13 cellular contexts compared by ENCODE assay signal in genomic region chr7:104230606-104231005, GRCh38. TPM values are rescaled to one million over a fixed set of nuclear protein-coding genes. Genes with fewer than 3 reads are reported as not detected.
A peak's percentile ranks its signal among the peaks of the same experiment; 100 is the strongest.
DNase-seq lines count a peak whose midpoint lies in the region; ATAC-seq, FAIRE-seq and TF ChIP-seq lines count a peak whose summit lies in the region.
"Had no signal": no experiment of that assay in that cellular context is flagged by ENCODE, and none has a peak within 500 bp of the region (broad histone marks: within the 10 kb centered on the region; RNA-seq: fewer than 3 reads in every experiment).

No MANE protein-coding gene starts in this region.

- H3K79me1 ChIP-seq in H1 (ENCODE audit: low read depth, low read length) = no peaks in the 10 kb centered on the region

- H4K5ac ChIP-seq in H1 (ENCODE audit: insufficient read length, low read depth, low read length) = no peak overlapping the region

- no peaks in the 10 kb centered on the region for H3K79me2 ChIP-seq in H1 (ENCODE audit: control insufficient read depth in 1 of 2, insufficient read depth in 2 of 2, low read length in 2 of 2)

- H3K18ac ChIP-seq in H1 (ENCODE audit: extremely low read depth, low read length) = no peak overlapping the region

- no peak overlapping the region for H2BK15ac ChIP-seq in H1 (ENCODE audit: low read length)

- ATAC-seq in GM19035 (IDR thresholded peaks at IDR 0.05; ENCODE audit: unreplicated experiment) = no peak
- ATAC-seq in upper lobe of left lung (ENCODE audit: low FRiP score in 2 of 2) = no peak

- H3K36me3 ChIP-seq in H1 (ENCODE audit: control insufficient read depth in 2 of 4, insufficient read depth in 4 of 4, low read length in 3 of 4) (no peaks in the 10 kb centered on the region), upper lobe of left lung (no peaks in the 10 kb centered on the region)
- H3K36me3 ChIP-seq: gastroesophageal sphincter, left ventricle myocardium inferior, ovary had no signal

- no peak overlapping the region for H2BK12ac ChIP-seq in H1 (ENCODE audit: low read depth, low read length)

- TF ChIP-seq RAD21 in H1 (IDR thresholded peaks at IDR 0.05 in 1 of 2, conservative IDR thresholded peaks at IDR 0.05 in 1 of 2; ENCODE audit: low read depth in 2 of 2, low read length in 2 of 2) = no peak

- TF ChIP-seq POLR2A in H1 (IDR thresholded peaks at IDR 0.05; ENCODE audit: control extremely low read depth in 1 of 2, low read depth in 2 of 2, low read length in 2 of 2) (no peak), upper lobe of left lung (IDR thresholded peaks at IDR 0.05) (no peak)

- TF ChIP-seq CTCF in H1 (IDR thresholded peaks at IDR 0.05; ENCODE audit: control extremely low read depth in 1 of 3, insufficient read depth in 1 of 3, low read depth in 1 of 3, low read length in 3 of 3) = no peak
- no peak for TF ChIP-seq CTCF in coronary artery (IDR thresholded peaks at IDR 0.05)
- TF ChIP-seq CTCF in upper lobe of left lung (IDR thresholded peaks at IDR 0.05) = no peak

- no peak overlapping the region for H2BK5ac ChIP-seq in H1 (ENCODE audit: low read depth, low read length)

- CTCF ChIA-PET in H1 (lab: Charles Lee; ENCODE audit: partially characterized antibody) = interaction anchor here (0.7 to 2.4 kb wide), 12 partner anchors 10 to 622 kb away, joined by 3 to 21 read pairs (median 4); no protein-coding TSS in a partner anchor

- H4K8ac ChIP-seq in H1 (ENCODE audit: extremely low read depth, insufficient read depth, low read length) = no peak overlapping the region

- H3K4me2 ChIP-seq in H1 (ENCODE audit: insufficient read depth in 1 of 2, low read depth in 2 of 2, low read length in 2 of 2) = 0 out of 4 replicates have a peak overlapping the region, but pooled peaks of 1 of the 2 experiments have one; percentile 36

- H3K27ac ChIP-seq in H1 (ENCODE audit: low read depth, low read length) = no peak overlapping the region
- no peak overlapping the region for H3K27ac ChIP-seq in coronary artery
- no peak overlapping the region for H3K27ac ChIP-seq in upper lobe of left lung
- H3K27ac ChIP-seq: gastroesophageal sphincter, left ventricle myocardium inferior, ovary had no signal

- peak; percentile 66 for DNase-seq in COR-L47 (lab: John Stamatoyannopoulos, UW)
- peak; percentile 89 for DNase-seq in NCI-H1092 treated with DMSO at 0.1 percent for 48 hours (lab: John Stamatoyannopoulos, UW)
- DNase-seq in NCI-H69 (lab: John Stamatoyannopoulos, UW) = peak; percentile 77
- no peak for DNase-seq in H1 (ENCODE audit: low read depth in 1 of 2, low spot score in 2 of 2)
- no peak for DNase-seq in coronary artery (ENCODE audit: low spot score)
- no peak for DNase-seq in SIG-M5 (lab: John Stamatoyannopoulos, UW)
- DNase-seq in upper lobe of left lung = no peak
- DNase-seq: activated CD8-positive, alpha-beta T cell treated with anti-CD3 and anti-CD28 coated beads, Interleukin-2, amount 10 ng/mL, durations not matched to agents 7 days and 5 days; activated naive CD8-positive, alpha-beta T cell treated with anti-CD3 and anti-CD28 coated beads, Interleukin-2, amount 50 U/mL, for 24 hours; left ventricle myocardium inferior had no signal

- POLR2A ChIA-PET in H1 (lab: Charles Lee; ENCODE audit: partially characterized antibody) = no interaction called here

- H3K4me3 ChIP-seq in H1 (ENCODE audit: extremely low read depth in 1 of 4, insufficient read depth in 2 of 4, low read depth in 3 of 4, low read length in 4 of 4) = no peak overlapping the region
- H3K4me3 ChIP-seq in coronary artery = no peak overlapping the region
- no peak overlapping the region for H3K4me3 ChIP-seq in upper lobe of left lung
- H3K4me3 ChIP-seq: gastroesophageal sphincter, left ventricle myocardium inferior, ovary had no signal

- no peak overlapping the region for H4K91ac ChIP-seq in H1 (replicated peaks; ENCODE audit: insufficient read length, low read length)

- H3K4me1 ChIP-seq in H1 (replicated peaks in 1 of 4; ENCODE audit: control insufficient read depth in 3 of 4, insufficient read depth in 4 of 4, low read length in 3 of 4) (peaks cover 0 to 6% (median 2%) of the 10 kb centered on the region in 4 experiments; a peak in 3 of 7 replicates), upper lobe of left lung (peaks cover 0 to 5% (median 0%) of the 10 kb centered on the region in 4 donors)
- H3K4me1 ChIP-seq: gastroesophageal sphincter, left ventricle myocardium inferior had no signal

- H2BK20ac ChIP-seq in H1 (ENCODE audit: low read length) = no peak overlapping the region

- 0 out of 2 replicates have a peak, but pooled peaks cover 2% of the 10 kb centered on the region for H3K23me2 ChIP-seq in H1 (ENCODE audit: low read depth, low read length)

- no peak overlapping the region for H3K56ac ChIP-seq in H1 (replicated peaks; ENCODE audit: insufficient read length, low read depth, low read length)

- WGBS in H1 (ENCODE audit: extremely low coverage in 1 of 2, insufficient coverage in 1 of 2, insufficient read length in 1 of 2, insufficient replicate concordance in 2 of 2, low coverage in 1 of 2, low lambda C conversion rate in 2 of 2, missing lambda C conversion rate in 1 of 2), 2 experiments = 89% methylated on average over 4 of the region's 4 CpGs; no CpG with 5 or more reads in 1 of the 2 experiments
- WGBS in upper lobe of left lung, 2 donors = 30 to 31% methylated on average over 4 of the region's 4 CpGs

- H2AK5ac ChIP-seq in H1 (ENCODE audit: low read depth, low read length) = no peak overlapping the region

- H2BK120ac ChIP-seq in H1 (replicated peaks; ENCODE audit: low read depth, low read length) = no peak overlapping the region

- H3K9me3 ChIP-seq in H1 (ENCODE audit: insufficient read depth in 2 of 2, low read depth in 1 of 2, low read length in 1 of 2) (no peaks in the 10 kb centered on the region), upper lobe of left lung (no peaks in the 10 kb centered on the region)
- H3K9me3 ChIP-seq: gastroesophageal sphincter, left ventricle myocardium inferior, ovary had no signal

- 0 out of 2 replicates have a peak overlapping the region, but pooled peaks have one; percentile 100 for H2AFZ ChIP-seq in H1 (ENCODE audit: low read length)

- H3K14ac ChIP-seq in H1 (ENCODE audit: insufficient read length) = no peak overlapping the region

- no peak for TF ChIP-seq EP300 in H1 (IDR thresholded peaks at IDR 0.05; ENCODE audit: borderline replicate concordance in 1 of 2, low read depth in 2 of 2, low read length in 2 of 2)
- no peak for TF ChIP-seq EP300 in upper lobe of left lung (IDR thresholded peaks at IDR 0.05)

- H3K23ac ChIP-seq in H1 (ENCODE audit: insufficient read length) = no peak overlapping the region

- no peak overlapping the region for H3K4ac ChIP-seq in H1 (replicated peaks; ENCODE audit: insufficient read length, low read depth, low read length)

- no peak overlapping the region for H3K9ac ChIP-seq in H1 (replicated peaks in 1 of 4; ENCODE audit: extremely low read depth in 1 of 4, low read depth in 3 of 4, low read length in 3 of 4)

- no peaks in the 10 kb centered on the region for H3K27me3 ChIP-seq in H1 (replicated peaks in 1 of 4; ENCODE audit: control insufficient read depth in 3 of 4, extremely low read depth in 1 of 4, insufficient read depth in 3 of 4, low read length in 3 of 4)
- no peaks in the 10 kb centered on the region for H3K27me3 ChIP-seq in upper lobe of left lung
- H3K27me3 ChIP-seq: gastroesophageal sphincter, ovary had no signal

- FAIRE-seq in H1 (lab: Jason Lieb, UNC) = no peak

- H4K20me1 ChIP-seq in H1 (replicated peaks in 1 of 2; ENCODE audit: control insufficient read depth in 1 of 2, insufficient read depth in 2 of 2, low read length in 2 of 2) = no peaks in the 10 kb centered on the region

TF ChIP-seq in H1, 55 proteins besides CTCF, POLR2A, EP300 and RAD21 (continues in another document):
- TF ChIP-seq ATF3 (IDR thresholded peaks at IDR 0.05; ENCODE audit: insufficient read depth, low read depth, low read length) (no peak), YY1 (IDR thresholded peaks at IDR 0.05; ENCODE audit: low read depth, low read length) (no peak), PHF8 (conservative IDR thresholded peaks at IDR 0.05; ENCODE audit: low read depth, low read length) (no peak)

RNA-seq across cellular contexts. Expression of gene ORC5, which starts 22.8 kb away (rescaled TPM):
- 19.6 and 19.9 TPM in 2 replicates for total RNA-seq in H1 (2021; fragmentation: NEBNext Ultra II Directional; extraction: Animal tissue kit (Norgen Biotek cat#: 25700))
- polyA plus RNA-seq in H1 (2011; rRNA removed) = 7.7 and 7.8 TPM in 2 replicates
- polyA plus RNA-seq in H1 (2011; cell fraction: cytosol; rRNA removed) = 8.8 TPM
- 20.0 TPM for polyA plus RNA-seq in H1 (2011; cell fraction: nucleus; rRNA removed)
- polyA plus RNA-seq in H1 (2012, experiment 1 of 2) = 13.1 to 20.3 TPM (median 16.9 TPM) in 4 replicates
- polyA plus RNA-seq in H1 (2012, experiment 2 of 2) = 5.2 TPM
- 25.3 TPM for polyA plus RNA-seq in H1 (2013, experiment 1 of 2)
- polyA plus RNA-seq in H1 (2013, experiment 2 of 2) = 27.6 TPM
- 9.7 and 15.9 TPM in 2 replicates for polyA minus RNA-seq in H1 (2011; rRNA and poly(A)+ RNA removed)
- 9.3 TPM for polyA minus RNA-seq in H1 (2011; cell fraction: cytosol; rRNA and poly(A)+ RNA removed)
- polyA minus RNA-seq in H1 (2011; cell fraction: nucleus; rRNA and poly(A)+ RNA removed) = 22.6 TPM
- 10 to 100 TPM in 5 of 6 donors, 1 to 10 TPM in 1; 4.9 to 22.0 (median 13.8) TPM for total RNA-seq in upper lobe of left lung

Comparison
In these comparisons a context has a peak if more than half of its experiments do, and no peak if none do; other contexts are left out.
1. DNase-seq: peak in COR-L47 (single experiment), NCI-H1092 treated with DMSO at 0.1 percent for 48 hours (single experiment) and NCI-H69 (single experiment); none in H1 (0 of 2), coronary artery (single experiment), SIG-M5 (single experiment) and upper lobe of left lung (0 of 2).